In genomic region chr14:71117839-71118743, GRCh38 we compare ENCODE assay signal across 10 cellular contexts.
DNase-seq lines count a peak whose midpoint lies in the region; ATAC-seq and TF ChIP-seq lines count a peak whose summit lies in the region.
"Had no signal": no experiment of that assay in that cellular context is flagged by ENCODE, and none has a peak within 500 bp of the region (broad histone marks: within the 10 kb centered on the region; RNA-seq: fewer than 3 reads in every experiment).

No MANE protein-coding gene starts in this region.

- H3K27me3 Mint-ChIP-seq in HFFc6 (ENCODE audit: insufficient read depth), result peaks cover 14% of the 10 kb centered on the region
- no peaks in the 10 kb centered on the region for H3K27me3 Mint-ChIP-seq in activated T-helper 2 cell treated with anti-CD3 and anti-CD28 coated beads, Interferon-gamma antibody, Interleukin-2, Interleukin-4, amounts not matched to agents 10 μg/mL and 5 μg/mL and 100 μg/mL, durations not matched to agents 14 hours and 24 hours and 36 hours (ENCODE audit: low read depth)

- no peaks in the 10 kb centered on the region for H3K79me2 ChIP-seq in ACC112 (ENCODE audit: control insufficient read depth, insufficient read depth, low read length, unreplicated experiment)

- peak overlapping the region; percentile 32 for H3K4me3 Mint-ChIP-seq in HFFc6
- no peak overlapping the region for H3K4me3 Mint-ChIP-seq in activated T-helper 2 cell treated with anti-CD3 and anti-CD28 coated beads, Interferon-gamma antibody, Interleukin-2, Interleukin-4, amounts not matched to agents 10 μg/mL and 5 μg/mL and 100 μg/mL, durations not matched to agents 14 hours and 24 hours and 36 hours (ENCODE audit: low read depth)

- peaks cover 5% of the 10 kb centered on the region; the same call in 1 of the 2 replicates for H3K36me3 ChIP-seq in ACC112 (ENCODE audit: insufficient read depth, low read length)
- H3K36me3 ChIP-seq: WERI-Rb-1 had no signal

- peaks cover 40% of the 10 kb centered on the region for H3K36me3 Mint-ChIP-seq in HFFc6 (ENCODE audit: low read depth)
- H3K36me3 Mint-ChIP-seq in activated T-helper 2 cell treated with anti-CD3 and anti-CD28 coated beads, Interferon-gamma antibody, Interleukin-2, Interleukin-4, amounts not matched to agents 10 μg/mL and 5 μg/mL and 100 μg/mL, durations not matched to agents 14 hours and 24 hours and 36 hours (ENCODE audit: low read depth), result peaks cover 28% of the 10 kb centered on the region

- DNase-seq in HFFc6 (peak; percentile 87), kidney tubule cell (ENCODE audit: low spot score) (peak; percentile 96), NCI-H1048 (lab: John Stamatoyannopoulos, UW) (no peak)
- DNase-seq in activated T-helper 2 cell treated with anti-CD3 and anti-CD28 coated beads, Interferon-gamma antibody, Interleukin-2, Interleukin-4, amounts not matched to agents 10 μg/mL and 5 μg/mL and 100 μg/mL, durations not matched to agents 14 hours and 24 hours and 36 hours (ENCODE audit: low spot score), result no peak
- DNase-seq: effector CD8-positive, alpha-beta T cell; WERI-Rb-1 had no signal

- H3K4me1 Mint-ChIP-seq in HFFc6 (ENCODE audit: low read depth), result peaks cover 50% of the 10 kb centered on the region
- H3K4me1 Mint-ChIP-seq in activated T-helper 2 cell treated with anti-CD3 and anti-CD28 coated beads, Interferon-gamma antibody, Interleukin-2, Interleukin-4, amounts not matched to agents 10 μg/mL and 5 μg/mL and 100 μg/mL, durations not matched to agents 14 hours and 24 hours and 36 hours (ENCODE audit: low read depth), result peaks cover 16% of the 10 kb centered on the region

- no peak overlapping the region for H3K4me3 ChIP-seq in ACC112 (ENCODE audit: low read depth, low read length)

- no peak for ATAC-seq in HG02763 (IDR thresholded peaks at IDR 0.05; ENCODE audit: unreplicated experiment)
- no peak for ATAC-seq in GM18519 (IDR thresholded peaks at IDR 0.05; ENCODE audit: low FRiP score, unreplicated experiment)
- no peak for ATAC-seq in HG03521 (IDR thresholded peaks at IDR 0.05; ENCODE audit: unreplicated experiment)

- H3K27ac ChIP-seq in ACC112 (ENCODE audit: low read depth, low read length), result peak overlapping the region; percentile 70
- H3K27ac ChIP-seq: WERI-Rb-1 had no signal

- intact Hi-C loops in activated T-helper 2 cell treated with anti-CD3 and anti-CD28 coated beads, Interferon-gamma antibody, Interleukin-2, Interleukin-4, amounts not matched to agents 10 μg/mL and 5 μg/mL and 100 μg/mL, durations not matched to agents 14 hours and 24 hours and 36 hours (cut with micrococcal nuclease), result loop anchor here (5.0 kb wide), 1 partner anchor 634 kb away; no protein-coding TSS in a partner anchor

- H3K4me1 ChIP-seq in ACC112 (ENCODE audit: control insufficient read depth, insufficient read depth, low read length, unreplicated experiment), result peaks cover 20% of the 10 kb centered on the region

- no peak for TF ChIP-seq CTCF in HFFc6 (IDR thresholded peaks at IDR 0.05)

- H2AFZ ChIP-seq in ACC112 (ENCODE audit: low read length, unreplicated experiment), result no peak overlapping the region

- H3K27me3 ChIP-seq in ACC112 (ENCODE audit: insufficient read depth, low read length), result no peaks in the 10 kb centered on the region

- H3K27ac Mint-ChIP-seq in HFFc6, result peak overlapping the region; percentile 89
- H3K27ac Mint-ChIP-seq in activated T-helper 2 cell treated with anti-CD3 and anti-CD28 coated beads, Interferon-gamma antibody, Interleukin-2, Interleukin-4, amounts not matched to agents 10 μg/mL and 5 μg/mL and 100 μg/mL, durations not matched to agents 14 hours and 24 hours and 36 hours, result peak overlapping the region; percentile 9

- peaks cover 5% of the 10 kb centered on the region; the same call in 1 of the 2 replicates for H3K9me3 Mint-ChIP-seq in HFFc6
- no peaks in the 10 kb centered on the region for H3K9me3 Mint-ChIP-seq in activated T-helper 2 cell treated with anti-CD3 and anti-CD28 coated beads, Interferon-gamma antibody, Interleukin-2, Interleukin-4, amounts not matched to agents 10 μg/mL and 5 μg/mL and 100 μg/mL, durations not matched to agents 14 hours and 24 hours and 36 hours

Comparison
In these comparisons a context has a peak if more than half of its experiments do, and no peak if none do; other contexts are left out.
1. DNase-seq: peak in HFFc6 (single experiment) and kidney tubule cell (single experiment); none in activated T-helper 2 cell treated with anti-CD3 and anti-CD28 coated beads, Interferon-gamma antibody, Interleukin-2, Interleukin-4, amounts not matched to agents 10 μg/mL and 5 μg/mL and 100 μg/mL, durations not matched to agents 14 hours and 24 hours and 36 hours (single experiment) and NCI-H1048 (single experiment).